In the genomic region with DNA sequence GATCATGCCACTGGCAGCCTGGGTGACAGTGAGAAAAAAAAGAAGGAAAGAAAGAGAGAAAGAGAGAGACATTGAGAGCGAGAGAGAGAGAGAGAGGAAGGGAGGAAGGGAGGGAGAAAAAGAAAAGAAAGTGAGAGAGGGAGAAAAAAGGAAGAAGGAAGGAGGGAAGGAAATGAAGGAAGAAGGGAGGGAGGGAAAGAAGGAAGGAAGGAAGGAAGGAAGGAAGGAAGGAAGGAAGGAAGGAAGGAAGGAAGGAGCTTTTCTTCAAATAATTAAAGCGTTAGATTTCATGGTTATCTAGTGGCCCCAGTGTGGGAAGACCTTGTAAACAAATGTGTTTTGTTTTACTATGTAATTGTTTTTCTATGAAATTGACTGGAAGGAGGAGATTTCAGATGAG, we compare ENCODE assay signal across 35 cellular contexts.
"Had no signal": no experiment of that assay in that cellular context is flagged by ENCODE, and none has a peak within 500 bp of the region (broad histone marks: within the 10 kb centered on the region; RNA-seq: fewer than 3 reads in every experiment).

No MANE protein-coding gene starts in this region.

- H3K9me3 Mint-ChIP-seq: activated B cell treated with CpG ODN at 0.5 μM for 24 hours; activated CD4-positive, alpha-beta T cell treated with anti-CD3 and anti-CD28 coated beads, Interleukin-2, amount 10 ng/mL, durations not matched to agents 7 days and 5 days; activated CD8-positive, alpha-beta T cell treated with anti-CD3 and anti-CD28 coated beads for 36 hours; activated naive CD4-positive, alpha-beta T cell treated with anti-CD3 and anti-CD28 coated beads for 36 hours; activated naive CD4-positive, alpha-beta T cell treated with anti-CD3 and anti-CD28 coated beads, Interleukin-2, amount 50 U/mL, for 72 hours; activated naive CD8-positive, alpha-beta T cell treated with anti-CD3 and anti-CD28 coated beads for 36 hours; activated T-cell treated with anti-CD3 and anti-CD28 coated beads, Interleukin-2, amount 50 U/mL, for 4 hours; activated T-cell treated with anti-CD3 and anti-CD28 coated beads, Interleukin-2, amount 50 U/mL, for 72 hours; activated T-helper 1 cell treated with anti-CD3 and anti-CD28 coated beads, Interleukin-12 subunit alpha, Interleukin-12 subunit beta, Interleukin-2, Interleukin-4 antibody, amounts not matched to agents 30 ng/mL and 10 ng/mL and 1 ng/mL, durations not matched to agents 14 hours and 24 hours and 36 hours; activated T-helper 17 cell treated with anti-CD3 and anti-CD28 coated beads, Interleukin-2, amount 50 U/mL, for 72 hours; T-helper 1 cell treated with Interleukin-12 subunit alpha and Interleukin-12 subunit beta and Interleukin-4 antibody, amounts not matched to agents 30 μg/mL and 1 μg/mL, for 36 hours; T-helper 2 cell treated with Interferon-gamma antibody and Interleukin-4, amounts not matched to agents 5 μg/mL and 100 μg/mL, for 36 hours had no signal

- H3K4me3 ChIP-seq: adrenal gland, body of pancreas, breast epithelium had no signal

- H3K27ac ChIP-seq: adrenal gland, body of pancreas, brain microvascular endothelial cell, breast epithelium, VCaP had no signal

- H3K4me3 Mint-ChIP-seq: activated B cell treated with CpG ODN at 0.5 μM for 24 hours; activated CD4-positive, alpha-beta T cell treated with anti-CD3 and anti-CD28 coated beads for 36 hours; activated CD4-positive, alpha-beta T cell treated with anti-CD3 and anti-CD28 coated beads, Interleukin-2, amount 10 ng/mL, durations not matched to agents 7 days and 5 days; activated CD8-positive, alpha-beta T cell treated with anti-CD3 and anti-CD28 coated beads for 36 hours; activated naive CD4-positive, alpha-beta T cell treated with anti-CD3 and anti-CD28 coated beads for 36 hours; activated naive CD8-positive, alpha-beta T cell treated with anti-CD3 and anti-CD28 coated beads for 36 hours; activated T-cell treated with anti-CD3 and anti-CD28 coated beads, Interleukin-2, amount 50 U/mL, for 4 hours; activated T-cell treated with anti-CD3 and anti-CD28 coated beads, Interleukin-2, amount 50 U/mL, for 72 hours; activated T-helper 1 cell treated with anti-CD3 and anti-CD28 coated beads, Interleukin-12 subunit alpha, Interleukin-12 subunit beta, Interleukin-2, Interleukin-4 antibody, amounts not matched to agents 30 ng/mL and 10 ng/mL and 1 ng/mL, durations not matched to agents 14 hours and 24 hours and 36 hours; activated T-helper 17 cell treated with anti-CD3 and anti-CD28 coated beads, Interleukin-2, amount 50 U/mL, for 72 hours; T-helper 1 cell treated with Interleukin-12 subunit alpha and Interleukin-12 subunit beta and Interleukin-4 antibody, amounts not matched to agents 30 μg/mL and 1 μg/mL, for 36 hours; T-helper 2 cell treated with Interferon-gamma antibody and Interleukin-4, amounts not matched to agents 5 μg/mL and 100 μg/mL, for 36 hours had no signal

- H3K4me1 Mint-ChIP-seq: activated B cell treated with CpG ODN at 0.5 μM for 24 hours; activated CD4-positive, alpha-beta T cell treated with anti-CD3 and anti-CD28 coated beads for 36 hours; activated CD4-positive, alpha-beta T cell treated with anti-CD3 and anti-CD28 coated beads, Interleukin-2, amount 10 ng/mL, durations not matched to agents 7 days and 5 days; activated naive CD8-positive, alpha-beta T cell treated with anti-CD3 and anti-CD28 coated beads for 36 hours; activated T-helper 17 cell treated with anti-CD3 and anti-CD28 coated beads, Interleukin-2, amount 50 U/mL, for 72 hours had no signal

- H3K36me3 ChIP-seq: adrenal gland, brain microvascular endothelial cell, breast epithelium had no signal

- H3K27me3 ChIP-seq: adrenal gland, body of pancreas, brain microvascular endothelial cell, breast epithelium had no signal

- H3K9me3 ChIP-seq: adrenal gland, body of pancreas had no signal

- ATAC-seq: activated CD4-positive, alpha-beta T cell treated with anti-CD3 and anti-CD28 coated beads for 36 hours; activated CD4-positive, CD25-positive, alpha-beta regulatory T cell treated with anti-CD3 and anti-CD28 coated beads, Interleukin-2, amount 50 U/mL, for 24 hours; activated CD8-positive, alpha-beta T cell treated with anti-CD3 and anti-CD28 coated beads for 36 hours; activated naive CD4-positive, alpha-beta T cell treated with anti-CD3 and anti-CD28 coated beads, Interleukin-2, amount 50 U/mL, for 72 hours; activated T-cell treated with anti-CD3 and anti-CD28 coated beads, Interleukin-2, amount 50 U/mL, for 4 hours; activated T-cell treated with anti-CD3 and anti-CD28 coated beads, Interleukin-2, amount 50 U/mL, for 72 hours; activated T-helper 17 cell treated with anti-CD3 and anti-CD28 coated beads, Interleukin-2, amount 50 U/mL, for 72 hours; body of pancreas had no signal

- DNase-seq: activated B cell treated with CpG ODN at 0.5 μM for 24 hours; activated CD4-positive, alpha-beta T cell treated with anti-CD3 and anti-CD28 coated beads for 1 hour; activated CD4-positive, alpha-beta T cell treated with anti-CD3 and anti-CD28 coated beads for 36 hours; activated CD4-positive, alpha-beta T cell treated with anti-CD3 and anti-CD28 coated beads for 48 hours; activated CD4-positive, alpha-beta T cell treated with anti-CD3 and anti-CD28 coated beads, Interleukin-2, amount 10 ng/mL, durations not matched to agents 7 days and 5 days; activated CD4-positive, alpha-beta T cell treated with anti-CD3 and anti-CD28 coated beads, Interleukin-2, amount 50 U/mL, for 48 hours; activated CD8-positive, alpha-beta memory T cell treated with anti-CD3 and anti-CD28 coated beads, Interleukin-2, amount 50 U/mL, for 4 hours; activated CD8-positive, alpha-beta T cell treated with anti-CD3 and anti-CD28 coated beads for 36 hours; activated effector memory CD4-positive, alpha-beta T cell treated with anti-CD3 and anti-CD28 coated beads, Interleukin-2, amount 50 U/mL, for 16 hours; activated gamma-delta T cell treated with Interleukin-2 at 50 U/mL for 16 hours; activated naive CD4-positive, alpha-beta T cell; activated naive CD4-positive, alpha-beta T cell treated with anti-CD3 and anti-CD28 coated beads for 36 hours; activated naive CD4-positive, alpha-beta T cell treated with anti-CD3 and anti-CD28 coated beads, Interleukin-2, amount 50 U/mL, for 16 hours; activated naive CD8-positive, alpha-beta T cell treated with anti-CD3 and anti-CD28 coated beads for 36 hours; activated T-cell treated with anti-CD3 and anti-CD28 coated beads for 4 hours; activated T-cell treated with anti-CD3 and anti-CD28 coated beads, Interleukin-2, amount 50 U/mL, for 1 hour; activated T-cell treated with anti-CD3 and anti-CD28 coated beads, Interleukin-2, amount 50 U/mL, for 4 hours; activated T-cell treated with anti-CD3 and anti-CD28 coated beads, Interleukin-2, amount 50 U/mL, for 72 hours; adrenal gland; amniotic stem cell; aorta; body of pancreas; brain microvascular endothelial cell; central memory CD4-positive, alpha-beta T cell; T-helper 1 cell; T-helper 2 cell; T-helper 9 cell had no signal

- H3K36me3 Mint-ChIP-seq: activated naive CD4-positive, alpha-beta T cell treated with anti-CD3 and anti-CD28 coated beads, Interleukin-2, amount 50 U/mL, for 72 hours; activated naive CD8-positive, alpha-beta T cell treated with anti-CD3 and anti-CD28 coated beads for 36 hours had no signal

- H3K27me3 Mint-ChIP-seq: activated B cell treated with CpG ODN at 0.5 μM for 24 hours; activated CD4-positive, alpha-beta T cell treated with anti-CD3 and anti-CD28 coated beads, Interleukin-2, amount 10 ng/mL, durations not matched to agents 7 days and 5 days; activated naive CD8-positive, alpha-beta T cell treated with anti-CD3 and anti-CD28 coated beads for 36 hours had no signal

- H3K4me1 ChIP-seq: adrenal gland, body of pancreas, breast epithelium had no signal

- H3K27ac Mint-ChIP-seq: activated B cell treated with CpG ODN at 0.5 μM for 24 hours; activated CD4-positive, alpha-beta T cell treated with anti-CD3 and anti-CD28 coated beads for 36 hours; activated CD4-positive, alpha-beta T cell treated with anti-CD3 and anti-CD28 coated beads, Interleukin-2, amount 10 ng/mL, durations not matched to agents 7 days and 5 days; activated CD8-positive, alpha-beta T cell treated with anti-CD3 and anti-CD28 coated beads for 36 hours; activated naive CD4-positive, alpha-beta T cell treated with anti-CD3 and anti-CD28 coated beads for 36 hours; activated naive CD4-positive, alpha-beta T cell treated with anti-CD3 and anti-CD28 coated beads, Interleukin-2, amount 50 U/mL, for 72 hours; activated naive CD8-positive, alpha-beta T cell treated with anti-CD3 and anti-CD28 coated beads for 36 hours; activated T-cell treated with anti-CD3 and anti-CD28 coated beads, Interleukin-2, amount 50 U/mL, for 72 hours; activated T-helper 1 cell treated with anti-CD3 and anti-CD28 coated beads, Interleukin-12 subunit alpha, Interleukin-12 subunit beta, Interleukin-2, Interleukin-4 antibody, amounts not matched to agents 30 ng/mL and 10 ng/mL and 1 ng/mL, durations not matched to agents 14 hours and 24 hours and 36 hours; activated T-helper 17 cell treated with anti-CD3 and anti-CD28 coated beads, Interleukin-2, amount 50 U/mL, for 72 hours; T-helper 1 cell treated with Interleukin-12 subunit alpha and Interleukin-12 subunit beta and Interleukin-4 antibody, amounts not matched to agents 30 μg/mL and 1 μg/mL, for 36 hours; T-helper 2 cell treated with Interferon-gamma antibody and Interleukin-4, amounts not matched to agents 5 μg/mL and 100 μg/mL, for 36 hours had no signal
